ENCODE assay signal across 8 cellular contexts in genomic region chr5:140926211-140926902, GRCh38. TPM values are rescaled to one million over a fixed set of nuclear protein-coding genes. Genes with fewer than 3 reads are reported as not detected.
DNase-seq lines count a peak whose midpoint lies in the region.

Gene PCDHAC1, plus strand, starts transcription at chr5:140926299. Its CDS starts 594 bp downstream, at chr5:140926893.

- peak; percentile 66 for DNase-seq in AG08396 (ENCODE audit: low spot score)
- DNase-seq in HPDE6-E6E7 (ENCODE audit: extremely low spot score) = peak; percentile 79
- peak; percentile 33 for DNase-seq in RPMI8226
- peak; percentile 75 for DNase-seq in dermis blood vessel endothelial cell
- DNase-seq in left kidney (ENCODE audit: low read depth, low spot score) = peak; percentile 92
- DNase-seq in stimulated activated CD4-positive, alpha-beta T cell treated with anti-CD3 and anti-CD28 coated beads, Interleukin-1b, Interleukin-23, amount 100 ng/mL, for 48 hours = peak; percentile 29
- DNase-seq in effector CD8-positive, alpha-beta T cell (lab: John Stamatoyannopoulos, UW) = no peak
- no peak for DNase-seq in SJCRH30

- no peaks in the 10 kb centered on the region for H3K36me3 ChIP-seq in SJCRH30

- H3K27me3 ChIP-seq in SJCRH30 = no peaks in the 10 kb centered on the region

- no peaks in the 10 kb centered on the region for H3K4me1 ChIP-seq in SJCRH30

- no peak within 1 kb of the TSS for H3K4me3 ChIP-seq in SJCRH30

- H3K9me3 ChIP-seq in SJCRH30 (replicated peaks) = no peaks in the 10 kb centered on the region

- H3K27ac ChIP-seq in SJCRH30 = no peak within 1 kb of the TSS

RNA-seq across cellular contexts. Expression of gene PCDHAC1, which starts in this region (rescaled TPM):
- under 0.01 and 0.17 TPM in 2 replicates for total RNA-seq in dermis blood vessel endothelial cell
- total RNA-seq in SJCRH30 (2014; rRNA removed; shearing (Covaris generic)) = not detected in 2 replicates

Comparison
In these comparisons a context has a peak if more than half of its experiments do, and no peak if none do; other contexts are left out.
1. Peak in DNase-seq in dermis blood vessel endothelial cell; RNA of the gene not detected or under 1 TPM.
2. DNase-seq: peak in AG08396 (single experiment), HPDE6-E6E7 (single experiment), RPMI8226 (single experiment), left kidney (single experiment) and stimulated activated CD4-positive, alpha-beta T cell treated with anti-CD3 and anti-CD28 coated beads, Interleukin-1b, Interleukin-23, amount 100 ng/mL, for 48 hours (single experiment); none in effector CD8-positive, alpha-beta T cell (single experiment) and SJCRH30 (0 of 2).